ENCODE assay signal across 21 cellular contexts in genomic region chr18:50231621-50232020, GRCh38. TPM values are rescaled to one million over a fixed set of nuclear protein-coding genes. Genes with fewer than 3 reads are reported as not detected.
DNase-seq lines count a peak whose midpoint lies in the region; ATAC-seq and TF ChIP-seq lines count a peak whose summit lies in the region.
"Had no signal": no experiment of that assay in that cellular context is flagged by ENCODE, and none has a peak within 500 bp of the region (broad histone marks: within the 10 kb centered on the region; RNA-seq: fewer than 3 reads in every experiment).

No MANE protein-coding gene starts in this region.

- no peaks in the 10 kb centered on the region for H3K23me2 ChIP-seq in H9 (ENCODE audit: insufficient read length, low read depth, low read length, poor library complexity, severe bottlenecking)

- intact Hi-C loops in activated CD4-positive, alpha-beta T cell treated with anti-CD3 and anti-CD28 coated beads for 36 hours (cut with DNase I, micrococcal nuclease) = no loop called here
- intact Hi-C loops in stomach (cut with DNase I; ENCODE audit: low total_unique reads) = no loop called here

- H3K4me3 ChIP-seq in stomach = no peak overlapping the region
- H3K4me3 ChIP-seq: A549, body of pancreas, PC-9, upper lobe of left lung had no signal

- H3K79me1 ChIP-seq in H9 (ENCODE audit: insufficient read depth, low read depth, low read length, poor library complexity, severe bottlenecking) = no peaks in the 10 kb centered on the region

- no peaks in the 10 kb centered on the region for H3K9me3 Mint-ChIP-seq in activated CD4-positive, alpha-beta T cell treated with anti-CD3 and anti-CD28 coated beads for 36 hours (ENCODE audit: low read depth)
- no peaks in the 10 kb centered on the region for H3K9me3 Mint-ChIP-seq in activated T-helper 17 cell treated with anti-CD3 and anti-CD28 coated beads, Interleukin-2, amount 50 U/mL, for 72 hours
- peaks cover 4 to 6% of the 10 kb centered on the region in 2 experiments; a peak in 4 of 5 replicates for H3K9me3 Mint-ChIP-seq in H9
- H3K9me3 Mint-ChIP-seq: stimulated activated naive B cell treated with anti-CD40 and anti-IgM and Interleukin-4, amounts not matched to agents 10 μg/mL and 1 μg/mL and 100 μg/mL, for 72 hours had no signal

- no peak overlapping the region for H3K27ac Mint-ChIP-seq in activated CD4-positive, alpha-beta T cell treated with anti-CD3 and anti-CD28 coated beads for 36 hours
- H3K27ac Mint-ChIP-seq in activated T-helper 17 cell treated with anti-CD3 and anti-CD28 coated beads, Interleukin-2, amount 50 U/mL, for 72 hours = peak overlapping the region; percentile 18
- H3K27ac Mint-ChIP-seq in H9 = no peak overlapping the region
- H3K27ac Mint-ChIP-seq: CD4-positive, CD25-positive, alpha-beta regulatory T cell; stimulated activated naive B cell treated with anti-CD40 and anti-IgM and Interleukin-4, amounts not matched to agents 10 μg/mL and 1 μg/mL and 100 μg/mL, for 72 hours had no signal

- TF ChIP-seq CTCF in stomach (IDR thresholded peaks at IDR 0.05) (no peak), H9 (conservative IDR thresholded peaks at IDR 0.05) (no peak)

- H3K4me3 Mint-ChIP-seq in activated CD4-positive, alpha-beta T cell treated with anti-CD3 and anti-CD28 coated beads for 36 hours = no peak overlapping the region
- H3K4me3 Mint-ChIP-seq in activated T-helper 17 cell treated with anti-CD3 and anti-CD28 coated beads, Interleukin-2, amount 50 U/mL, for 72 hours = no peak overlapping the region
- H3K4me3 Mint-ChIP-seq in H9 = no peak overlapping the region
- H3K4me3 Mint-ChIP-seq: CD4-positive, CD25-positive, alpha-beta regulatory T cell; stimulated activated naive B cell treated with anti-CD40 and anti-IgM and Interleukin-4, amounts not matched to agents 10 μg/mL and 1 μg/mL and 100 μg/mL, for 72 hours had no signal

- TF ChIP-seq POLR2A in stomach (IDR thresholded peaks at IDR 0.05) = no peak

- H3K18ac ChIP-seq in H9 (ENCODE audit: insufficient read length, low read depth, low read length) = no peak overlapping the region

- peak; percentile 99 for ATAC-seq in activated CD4-positive, alpha-beta T cell treated with anti-CD3 and anti-CD28 coated beads for 36 hours
- ATAC-seq in activated T-helper 17 cell treated with anti-CD3 and anti-CD28 coated beads, Interleukin-2, amount 50 U/mL, for 72 hours (replicated peaks) = peak; percentile 93
- ATAC-seq in HG03135 (IDR thresholded peaks at IDR 0.05; ENCODE audit: unreplicated experiment) = no peak
- ATAC-seq: A549; body of pancreas; stimulated activated naive B cell treated with anti-CD40 and anti-IgM and Interleukin-4, amounts not matched to agents 10 μg/mL and 1 μg/mL and 100 μg/mL, for 72 hours had no signal

- H3K14ac ChIP-seq in H9 (ENCODE audit: insufficient read depth, low read length) = no peak overlapping the region

- H3K56ac ChIP-seq in H9 (ENCODE audit: insufficient read length, low read depth, low read length) = no peak overlapping the region

- H3K4me1 ChIP-seq in stomach = no peaks in the 10 kb centered on the region
- no peaks in the 10 kb centered on the region for H3K4me1 ChIP-seq in H9 (ENCODE audit: insufficient read depth, low read length)
- H3K4me1 ChIP-seq: A549, body of pancreas, upper lobe of left lung had no signal

- peaks cover 8% of the 10 kb centered on the region for H3K4me1 Mint-ChIP-seq in activated CD4-positive, alpha-beta T cell treated with anti-CD3 and anti-CD28 coated beads for 36 hours
- H3K4me1 Mint-ChIP-seq in activated T-helper 17 cell treated with anti-CD3 and anti-CD28 coated beads, Interleukin-2, amount 50 U/mL, for 72 hours = no peaks in the 10 kb centered on the region
- H3K4me1 Mint-ChIP-seq in H9 = peaks cover 8 to 12% of the 10 kb centered on the region in 2 experiments
- H3K4me1 Mint-ChIP-seq: CD4-positive, CD25-positive, alpha-beta regulatory T cell had no signal

- no peaks in the 10 kb centered on the region for H3K36me3 Mint-ChIP-seq in activated CD4-positive, alpha-beta T cell treated with anti-CD3 and anti-CD28 coated beads for 36 hours (ENCODE audit: low read depth)
- H3K36me3 Mint-ChIP-seq in activated T-helper 17 cell treated with anti-CD3 and anti-CD28 coated beads, Interleukin-2, amount 50 U/mL, for 72 hours (ENCODE audit: low read depth) = no peaks in the 10 kb centered on the region
- peaks cover 0 to 5% (median 1%) of the 10 kb centered on the region in 3 experiments; a peak in 3 of 7 replicates for H3K36me3 Mint-ChIP-seq in H9 (ENCODE audit: insufficient read depth in 1 of 3, low read depth in 3 of 3)
- H3K36me3 Mint-ChIP-seq: CD4-positive, CD25-positive, alpha-beta regulatory T cell; stimulated activated naive B cell treated with anti-CD40 and anti-IgM and Interleukin-4, amounts not matched to agents 10 μg/mL and 1 μg/mL and 100 μg/mL, for 72 hours had no signal

- H2BK12ac ChIP-seq in H9 (ENCODE audit: insufficient read length, low read depth, low read length) = no peak overlapping the region

- H3K79me2 ChIP-seq in H9 (ENCODE audit: insufficient read depth, low read length) = no peaks in the 10 kb centered on the region

- no peak overlapping the region for H2AK5ac ChIP-seq in H9 (ENCODE audit: insufficient read length, low read length)

- H3K9me3 ChIP-seq in stomach (no peaks in the 10 kb centered on the region), H9 (ENCODE audit: control insufficient read depth, low read depth, low read length) (no peaks in the 10 kb centered on the region)
- H3K9me3 ChIP-seq: A549, body of pancreas, upper lobe of left lung had no signal

- no peak overlapping the region for H2AFZ ChIP-seq in H9 (ENCODE audit: low read length)

- no peak for TF ChIP-seq EP300 in stomach (IDR thresholded peaks at IDR 0.05)

- H2BK15ac ChIP-seq in H9 (ENCODE audit: low read depth, low read length) = no peak overlapping the region

- H2BK20ac ChIP-seq in H9 (ENCODE audit: low read depth, low read length, poor library complexity, severe bottlenecking) = no peak overlapping the region

- H2BK5ac ChIP-seq in H9 (ENCODE audit: insufficient read length, low read length) = no peak overlapping the region

- no peak overlapping the region for H3K23ac ChIP-seq in H9 (ENCODE audit: insufficient read length, low read depth, low read length)

- H3T11ph ChIP-seq in H9 (ENCODE audit: low read length) = no peak overlapping the region

- no peak overlapping the region for H4K5ac ChIP-seq in H9 (ENCODE audit: insufficient read length, low read depth, low read length)

- peaks cover 19% of the 10 kb centered on the region for H3K27me3 Mint-ChIP-seq in activated CD4-positive, alpha-beta T cell treated with anti-CD3 and anti-CD28 coated beads for 36 hours
- peaks cover 11% of the 10 kb centered on the region for H3K27me3 Mint-ChIP-seq in activated T-helper 17 cell treated with anti-CD3 and anti-CD28 coated beads, Interleukin-2, amount 50 U/mL, for 72 hours
- H3K27me3 Mint-ChIP-seq in H9 (ENCODE audit: low read depth) = peaks cover 12% of the 10 kb centered on the region

- WGBS in stomach, 5 donors = 74 to 91% (median 81%) methylated on average over 3 to 4 of the region's 4 CpGs
- WGBS in H9 (ENCODE audit: extremely low coverage, insufficient read length, low lambda C conversion rate) = no CpG with 5 or more reads among the region's 4 CpGs

- H3K27me3 ChIP-seq in stomach = no peaks in the 10 kb centered on the region
- no peaks in the 10 kb centered on the region for H3K27me3 ChIP-seq in H9 (ENCODE audit: insufficient read depth, low read length)
- H3K27me3 ChIP-seq: body of pancreas, upper lobe of left lung had no signal

- no peak overlapping the region for H3K4me2 ChIP-seq in H9 (ENCODE audit: insufficient read depth, insufficient read length, low read length)
- H3K4me2 ChIP-seq: A549, PC-9 had no signal

- no peak overlapping the region for H4K8ac ChIP-seq in H9 (replicated peaks; ENCODE audit: insufficient read length, low read depth, low read length)

- POLR2A ChIA-PET in activated CD4-positive, alpha-beta T cell treated with anti-CD3 and anti-CD28 coated beads for 36 hours (lab: Charles Lee) = no interaction called here

- no peak overlapping the region for H3K4ac ChIP-seq in H9 (ENCODE audit: low read depth, low read length)

- no peaks in the 10 kb centered on the region for H3K36me3 ChIP-seq in stomach
- H3K36me3 ChIP-seq: upper lobe of left lung had no signal

- CTCF ChIA-PET in activated CD4-positive, alpha-beta T cell treated with anti-CD3 and anti-CD28 coated beads for 36 hours (lab: Charles Lee) = interaction anchor here (2.7 kb wide), 1 partner anchor 126 kb away, joined by 7 read pairs; no protein-coding TSS in a partner anchor

- H4K91ac ChIP-seq in H9 (ENCODE audit: insufficient read length, low read depth, low read length) = no peak overlapping the region

- no peak overlapping the region for H3K27ac ChIP-seq in stomach
- H3K27ac ChIP-seq in H9 (ENCODE audit: insufficient read length, low read depth, low read length) = no peak overlapping the region
- H3K27ac ChIP-seq: A549, body of pancreas, PC-9, upper lobe of left lung had no signal

- H2BK120ac ChIP-seq in H9 (ENCODE audit: low read depth, low read length, poor library complexity, severe bottlenecking) = no peak overlapping the region

- DNase-seq in activated CD4-positive, alpha-beta T cell treated with anti-CD3 and anti-CD28 coated beads for 36 hours = peak; percentile 47
- DNase-seq in activated CD4-positive, alpha-beta T cell treated with anti-CD3 and anti-CD28 coated beads for 1 hour = no peak
- peak; percentile 9 for DNase-seq in Daoy (ENCODE audit: low read depth)
- DNase-seq in kidney tubule cell (ENCODE audit: low spot score) = peak; percentile 77
- no peak for DNase-seq in stomach
- DNase-seq in H9 = no peak
- DNase-seq: activated CD8-positive, alpha-beta memory T cell treated with anti-CD3 and anti-CD28 coated beads for 24 hours; activated naive CD4-positive, alpha-beta T cell; body of pancreas; CD4-positive, CD25-positive, alpha-beta regulatory T cell; hypothalamus; KBM-7; NCI-H1105; NCI-H2107; PC-9; stimulated activated naive B cell treated with anti-CD40 and anti-IgM and Interleukin-4, amounts not matched to agents 10 μg/mL and 1 μg/mL and 100 μg/mL, for 72 hours; upper lobe of left lung had no signal

- H4K20me1 ChIP-seq in H9 (ENCODE audit: control insufficient read depth, insufficient read depth, insufficient read length) = no peaks in the 10 kb centered on the region

- no peak overlapping the region for H3K9ac ChIP-seq in H9 (ENCODE audit: extremely low read depth, insufficient read length, low read length)

RNA-seq across cellular contexts. Expression of gene CFAP53, which starts 34.7 kb away (rescaled TPM):
- under 1 TPM; 0.37 to 0.44 TPM for total RNA-seq in activated CD4-positive, alpha-beta T cell treated with anti-CD3 and anti-CD28 coated beads for 36 hours
- total RNA-seq in Daoy (2014; rRNA removed; shearing (Covaris generic)) = 0.06 and 4.3 TPM in 2 replicates
- total RNA-seq in activated T-helper 17 cell treated with anti-CD3 and anti-CD28 coated beads, Interleukin-2, amount 50 U/mL, for 72 hours = 1 to 10 TPM in 1 of 2 donors, under 1 TPM in 1; 0.61 to 3.0 TPM
- total RNA-seq in stomach (1 to 10 TPM in 1 of 5 donors, not detected in 4; 4.1 TPM), H9 (2021) (0.15 and 0.22 TPM in 2 replicates)
- under 1 TPM; 0.25 to 0.85 (median 0.61) TPM for polyA plus RNA-seq in stomach

RNA-seq across cellular contexts. Expression of gene MYO5B, which starts 36.7 kb away (rescaled TPM):
- total RNA-seq in activated CD4-positive, alpha-beta T cell treated with anti-CD3 and anti-CD28 coated beads for 36 hours = under 1 TPM; 0.18 to 0.23 TPM
- 2.8 and 3.1 TPM in 2 replicates for total RNA-seq in Daoy (2014; rRNA removed; shearing (Covaris generic))
- under 1 TPM in 1 of 2 donors, not detected in 1; 0.29 TPM for total RNA-seq in activated T-helper 17 cell treated with anti-CD3 and anti-CD28 coated beads, Interleukin-2, amount 50 U/mL, for 72 hours
- total RNA-seq in stomach (100 to 1,000 TPM in 1 of 5 donors, 10 to 100 TPM in 4; 18.7 to 224 (median 54.5) TPM), H9 (2021) (9.0 and 9.3 TPM in 2 replicates)
- 10 to 100 TPM; 13.6 to 38.2 (median 15.0) TPM for polyA plus RNA-seq in stomach
- total RNA-seq: CD4-positive, CD25-positive, alpha-beta regulatory T cell; osteocyte had no signal

RNA-seq across cellular contexts. Expression of gene MBD1, which starts 49.7 kb away (rescaled TPM):
- 10 to 100 TPM; 62.2 to 70.5 TPM for total RNA-seq in activated CD4-positive, alpha-beta T cell treated with anti-CD3 and anti-CD28 coated beads for 36 hours
- 41.0 and 50.5 TPM in 2 replicates for total RNA-seq in Daoy (2014; rRNA removed; shearing (Covaris generic))
- 10 to 100 TPM; 89.9 to 98.7 TPM for total RNA-seq in activated T-helper 17 cell treated with anti-CD3 and anti-CD28 coated beads, Interleukin-2, amount 50 U/mL, for 72 hours
- total RNA-seq in stomach = 100 to 1,000 TPM in 1 of 5 donors, 10 to 100 TPM in 4; 54.6 to 162 (median 74.7) TPM
- polyA plus RNA-seq in stomach = 10 to 100 TPM; 27.0 to 32.2 (median 30.0) TPM
- total RNA-seq in H9 (2021) = 57.2 and 58.1 TPM in 2 replicates

RNA-seq across cellular contexts. Expression of gene CXXC1, which starts 55.9 kb away (rescaled TPM):
- total RNA-seq in activated CD4-positive, alpha-beta T cell treated with anti-CD3 and anti-CD28 coated beads for 36 hours = 10 to 100 TPM; 68.6 to 80.0 TPM
- total RNA-seq in Daoy (2014; rRNA removed; shearing (Covaris generic)) = 35.6 and 36.1 TPM in 2 replicates
- 100 to 1,000 TPM; 125 to 129 TPM for total RNA-seq in activated T-helper 17 cell treated with anti-CD3 and anti-CD28 coated beads, Interleukin-2, amount 50 U/mL, for 72 hours
- total RNA-seq in stomach (100 to 1,000 TPM in 3 of 5 donors, 10 to 100 TPM in 2; 31.9 to 195 (median 112) TPM), H9 (2021) (95.9 and 96.3 TPM in 2 replicates)
- 10 to 100 TPM; 56.1 to 78.5 (median 64.4) TPM for polyA plus RNA-seq in stomach

Comparison
In these comparisons a context has a peak if more than half of its experiments do, and no peak if none do; other contexts are left out.
1. DNase-seq: peak in activated CD4-positive, alpha-beta T cell treated with anti-CD3 and anti-CD28 coated beads for 36 hours (single experiment), Daoy (single experiment) and kidney tubule cell (single experiment); none in activated CD4-positive, alpha-beta T cell treated with anti-CD3 and anti-CD28 coated beads for 1 hour (single experiment), stomach (single experiment) and H9 (single experiment).